Comparison of ENCODE assay signal across 13 cellular contexts in genomic region chr2:108591163-108591562, GRCh38. TPM values are rescaled to one million over a fixed set of nuclear protein-coding genes. Genes with fewer than 3 reads are reported as not detected.
DNase-seq lines count a peak whose midpoint lies in the region; ATAC-seq and TF ChIP-seq lines count a peak whose summit lies in the region.
"Had no signal": no experiment of that assay in that cellular context is flagged by ENCODE, and none has a peak within 500 bp of the region (broad histone marks: within the 10 kb centered on the region; RNA-seq: fewer than 3 reads in every experiment).

No MANE protein-coding gene starts in this region.

- H3K4me3 Mint-ChIP-seq in IgD-negative memory B cell: peak overlapping the region; percentile 18 to 51 (median 48)
- H3K4me3 Mint-ChIP-seq in endothelial cell (ENCODE audit: unreplicated experiment): no peak overlapping the region

- H3K9me3 Mint-ChIP-seq in IgD-negative memory B cell (no peaks in the 10 kb centered on the region), endothelial cell (ENCODE audit: unreplicated experiment) (no peaks in the 10 kb centered on the region)

- H3K36me3 Mint-ChIP-seq in IgD-negative memory B cell (no peaks in the 10 kb centered on the region), endothelial cell (ENCODE audit: low read depth, unreplicated experiment) (no peaks in the 10 kb centered on the region)

- TF ChIP-seq CTCF in endothelial cell (IDR thresholded peaks at IDR 0.05; ENCODE audit: unreplicated experiment): no peak

- ATAC-seq in GM18505 (IDR thresholded peaks at IDR 0.05; ENCODE audit: unreplicated experiment) (peak; percentile 42), GM21576 (IDR thresholded peaks at IDR 0.05; ENCODE audit: unreplicated experiment) (peak; percentile 46)
- ATAC-seq: HCT116, pancreas had no signal

- H3K4me1 Mint-ChIP-seq in IgD-negative memory B cell: peaks cover 43 to 66% (median 62%) of the 10 kb centered on the region in 3 donors
- peaks cover 82% of the 10 kb centered on the region for H3K4me1 Mint-ChIP-seq in endothelial cell (ENCODE audit: unreplicated experiment)

- TF ChIP-seq POLR2A in GM18505 (IDR thresholded peaks at IDR 0.05; ENCODE audit: borderline replicate concordance, extremely low read depth, insufficient read depth, insufficient read length): no peak

- DNase-seq in endothelial cell (ENCODE audit: low spot score) (no peak), globus pallidus (ENCODE audit: low spot score) (no peak), NCI-H748 (lab: John Stamatoyannopoulos, UW; ENCODE audit: unreplicated experiment) (no peak), KG1 (lab: John Stamatoyannopoulos, UW) (no peak)
- no peak for DNase-seq in activated naive CD4-positive, alpha-beta T cell treated with anti-CD3 and anti-CD28 coated beads, Interleukin-2, amount 50 U/mL, for 16 hours
- DNase-seq: brain microvascular endothelial cell, DMS79 treated with DMSO at 0.1 percent for 48 hours, head of caudate nucleus, pancreas had no signal

- H3K27ac Mint-ChIP-seq in IgD-negative memory B cell (peak overlapping the region; percentile 80 to 84 (median 83)), endothelial cell (ENCODE audit: unreplicated experiment) (peak overlapping the region; percentile 33)

- no peaks in the 10 kb centered on the region for H3K27me3 Mint-ChIP-seq in IgD-negative memory B cell
- peaks cover 5% of the 10 kb centered on the region for H3K27me3 Mint-ChIP-seq in endothelial cell (ENCODE audit: unreplicated experiment)

RNA-seq across cellular contexts. Expression of gene LIMS1, which starts 56.9 kb away (rescaled TPM):
- 42.2 TPM for polyA plus RNA-seq in IgD-negative memory B cell
- 144 TPM for total RNA-seq in endothelial cell (ENCODE audit: unreplicated experiment)
